18 cellular contexts compared by ENCODE assay signal in genomic region chr14:102511538-102511937, GRCh38. TPM values are rescaled to one million over a fixed set of nuclear protein-coding genes. Genes with fewer than 3 reads are reported as not detected.
DNase-seq lines count a peak whose midpoint lies in the region; ATAC-seq, FAIRE-seq and TF ChIP-seq lines count a peak whose summit lies in the region.
"Had no signal": no experiment of that assay in that cellular context is flagged by ENCODE, and none has a peak within 500 bp of the region (broad histone marks: within the 10 kb centered on the region; RNA-seq: fewer than 3 reads in every experiment).

No MANE protein-coding gene starts in this region.

- H3K4me1 Mint-ChIP-seq in T-helper 2 cell treated with Interferon-gamma antibody and Interleukin-4, amounts not matched to agents 5 μg/mL and 100 μg/mL, for 36 hours (ENCODE audit: low read depth), result peaks cover 14% of the 10 kb centered on the region

- H3K27me3 ChIP-seq in NT2/D1 (ENCODE audit: insufficient read depth, insufficient read length) (no peaks in the 10 kb centered on the region), small intestine (ENCODE audit: control insufficient read depth in 2 of 2, insufficient read depth in 2 of 2, low read length in 2 of 2) (no peaks in the 10 kb centered on the region)

- peak; percentile 42 for ATAC-seq in left colon
- ATAC-seq: activated CD8-positive, alpha-beta T cell treated with anti-CD3 and anti-CD28 coated beads, Interleukin-2, amount 10 ng/mL, durations not matched to agents 7 days and 5 days; activated T-cell treated with anti-CD3 and anti-CD28 coated beads, Interleukin-2, amount 50 U/mL, for 72 hours had no signal

- H3K4me1 ChIP-seq in NT2/D1 (ENCODE audit: insufficient read depth, insufficient read length) (peaks cover 16% of the 10 kb centered on the region), small intestine (ENCODE audit: control insufficient read depth in 2 of 2, insufficient read depth in 1 of 2, low read depth in 1 of 2, low read length in 1 of 2) (peaks cover 0 to 6% of the 10 kb centered on the region in 2 donors)

- peak overlapping the region; percentile 76 for H3K9ac ChIP-seq in NT2/D1 (ENCODE audit: insufficient read length, low read depth)

- H3K9me3 ChIP-seq in NT2/D1 (ENCODE audit: insufficient read depth, low read length) (no peaks in the 10 kb centered on the region), small intestine (ENCODE audit: control insufficient read depth, low read depth) (no peaks in the 10 kb centered on the region)

- H3K4me3 Mint-ChIP-seq in T-helper 2 cell treated with Interferon-gamma antibody and Interleukin-4, amounts not matched to agents 5 μg/mL and 100 μg/mL, for 36 hours, result peak overlapping the region; percentile 32

- WGBS in small intestine, 3 donors, result 29 to 66% (median 37%) methylated on average over 5 of the region's 5 CpGs

- intact Hi-C loops in left colon (cut with DNase I, micrococcal nuclease), result no loop called here

- peaks cover 2% of the 10 kb centered on the region for H3K27me3 Mint-ChIP-seq in T-helper 2 cell treated with Interferon-gamma antibody and Interleukin-4, amounts not matched to agents 5 μg/mL and 100 μg/mL, for 36 hours (ENCODE audit: low read depth)

- FAIRE-seq in small intestine (lab: Jason Lieb, UNC) (no peak), H54 (lab: Jason Lieb, UNC) (no peak)
- FAIRE-seq: GM19239, RCC 7860 had no signal

- peaks cover 5% of the 10 kb centered on the region for H3K36me3 Mint-ChIP-seq in T-helper 2 cell treated with Interferon-gamma antibody and Interleukin-4, amounts not matched to agents 5 μg/mL and 100 μg/mL, for 36 hours (ENCODE audit: low read depth)

- H3K9me3 Mint-ChIP-seq in T-helper 2 cell treated with Interferon-gamma antibody and Interleukin-4, amounts not matched to agents 5 μg/mL and 100 μg/mL, for 36 hours, result no peaks in the 10 kb centered on the region
- H3K9me3 Mint-ChIP-seq: activated T-cell treated with anti-CD3 and anti-CD28 coated beads, Interleukin-2, amount 50 U/mL, for 72 hours had no signal

- no peak for DNase-seq in T-helper 2 cell treated with Interferon-gamma antibody and Interleukin-4, amounts not matched to agents 5 μg/mL and 100 μg/mL, for 36 hours (ENCODE audit: low spot score)
- DNase-seq in T-helper 2 cell (no peak), NT2/D1 (ENCODE audit: low read depth, low spot score) (no peak), left colon (peak; percentile 71 to 82), small intestine (peak; percentile 93), G401 (ENCODE audit: low spot score) (no peak), H54 (ENCODE audit: insufficient read length, low spot score) (no peak), NK-92 (lab: John Stamatoyannopoulos, UW; ENCODE audit: unreplicated experiment) (no peak)
- DNase-seq: amniotic stem cell, cerebellar nuclear complex, hypothalamus, Karpas-422, NCI-H1105 had no signal

- in situ Hi-C loops in G401 (cut with HindIII; ENCODE audit: low sequenced_read_pairs), result no loop called here

- H3K4me3 ChIP-seq in NT2/D1 (ENCODE audit: insufficient read length, low read depth) (no peak overlapping the region), small intestine (ENCODE audit: low read depth in 1 of 2, low read length in 2 of 2) (no peak overlapping the region)
- H3K4me3 ChIP-seq: skin epidermis had no signal

- no peak overlapping the region for H3K27ac Mint-ChIP-seq in T-helper 2 cell treated with Interferon-gamma antibody and Interleukin-4, amounts not matched to agents 5 μg/mL and 100 μg/mL, for 36 hours
- H3K27ac Mint-ChIP-seq: activated T-cell treated with anti-CD3 and anti-CD28 coated beads, Interleukin-2, amount 50 U/mL, for 72 hours had no signal

- peak overlapping the region; percentile 83 to 96 for H3K27ac ChIP-seq in small intestine (ENCODE audit: low read depth in 1 of 2, low read length in 1 of 2)

- H3K36me3 ChIP-seq in NT2/D1 (ENCODE audit: insufficient read depth, insufficient read length, low read length) (peaks cover 9% of the 10 kb centered on the region), small intestine (ENCODE audit: control insufficient read depth in 2 of 2, insufficient read depth in 2 of 2, low read length in 2 of 2) (peaks cover 0 to 6% of the 10 kb centered on the region in 2 donors)

- TF ChIP-seq POLR2A in H54 (IDR thresholded peaks at IDR 0.05; ENCODE audit: low read depth, low read length), result no peak

RNA-seq across cellular contexts. Expression of gene ANKRD9, which starts 2.0 kb away (rescaled TPM):
- 100 to 1,000 TPM; 105 to 117 TPM for total RNA-seq in left colon
- 10 to 100 TPM; 21.2 to 88.4 (median 54.6) TPM for polyA plus RNA-seq in small intestine
- total RNA-seq in G401 (2014; rRNA removed; shearing (Covaris generic)), result 19.9 and 30.6 TPM in 2 replicates

Comparison
In these comparisons a context has a peak if more than half of its experiments do, and no peak if none do; other contexts are left out.
1. DNase-seq: peak in left colon (2 of 2) and small intestine (single experiment); none in T-helper 2 cell treated with Interferon-gamma antibody and Interleukin-4, amounts not matched to agents 5 μg/mL and 100 μg/mL, for 36 hours (single experiment), T-helper 2 cell (0 of 5), NT2/D1 (single experiment), G401 (single experiment), H54 (single experiment) and NK-92 (single experiment).